12 cellular contexts compared by ENCODE assay signal in the genomic region with DNA sequence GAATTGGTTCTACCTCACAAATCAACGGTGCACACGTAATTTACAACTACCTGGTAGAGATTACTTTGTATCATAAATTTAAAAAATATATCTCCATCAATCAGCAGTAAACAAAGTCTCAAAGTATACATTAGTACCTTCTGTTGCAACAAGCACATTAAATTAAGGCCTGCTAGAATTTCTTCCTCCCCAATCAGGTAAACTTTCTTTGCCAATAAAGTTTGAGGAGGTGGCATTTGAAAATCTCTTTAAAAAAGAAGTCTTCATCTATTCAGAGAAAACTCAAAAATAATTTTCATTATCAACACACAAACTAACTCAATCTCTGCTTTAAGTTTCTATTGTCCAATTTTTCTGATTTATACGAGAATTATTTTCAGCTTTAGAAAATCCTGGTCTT. TPM values are rescaled to one million over a fixed set of nuclear protein-coding genes. Genes with fewer than 3 reads are reported as not detected.
DNase-seq lines count a peak whose midpoint lies in the region; ATAC-seq and TF ChIP-seq lines count a peak whose summit lies in the region.
"Had no signal": no experiment of that assay in that cellular context is flagged by ENCODE, and none has a peak within 500 bp of the region (broad histone marks: within the 10 kb centered on the region; RNA-seq: fewer than 3 reads in every experiment).

No MANE protein-coding gene starts in this region.

- H3K4me3 ChIP-seq in SK-N-SH (ENCODE audit: low read depth in 2 of 2, low read length in 1 of 2), result peak overlapping the region; percentile 74 to 98; a peak in 3 of 4 replicates
- no peak overlapping the region for H3K4me3 ChIP-seq in OCI-LY3 (ENCODE audit: low read length)
- H3K4me3 ChIP-seq in effector memory CD4-positive, alpha-beta T cell (ENCODE audit: insufficient read depth, low read depth, low read length, poor library complexity, severe bottlenecking), result no peak overlapping the region
- H3K4me3 ChIP-seq in osteoblast (ENCODE audit: insufficient read depth, low read length), result peak overlapping the region; percentile 73

- peaks cover 93% of the 10 kb centered on the region for H3K79me2 ChIP-seq in SK-N-SH (ENCODE audit: insufficient read depth)
- H3K79me2 ChIP-seq in OCI-LY3 (ENCODE audit: low read length), result peaks cover 90% of the 10 kb centered on the region
- peaks cover 86% of the 10 kb centered on the region for H3K79me2 ChIP-seq in osteoblast (ENCODE audit: insufficient read depth, low read length)

- ATAC-seq in SK-N-SH treated with all-trans-retinoic acid at 6 μM for 48 hours, result no peak
- ATAC-seq in GM18520 (IDR thresholded peaks at IDR 0.05; ENCODE audit: unreplicated experiment), result no peak
- ATAC-seq in HG03342 (IDR thresholded peaks at IDR 0.05; ENCODE audit: unreplicated experiment), result no peak
- ATAC-seq: heart right ventricle had no signal

- TF ChIP-seq EP300 in SK-N-SH (IDR thresholded peaks at IDR 0.05; ENCODE audit: borderline replicate concordance in 1 of 2, low read depth in 1 of 2, low read length in 1 of 2), result no peak

- H3K36me3 ChIP-seq in SK-N-SH (replicated peaks in 1 of 2; ENCODE audit: control insufficient read depth in 1 of 2, insufficient read depth in 2 of 2, low read length in 1 of 2) (peaks cover 82 to 84% of the 10 kb centered on the region in 2 experiments), OCI-LY3 (replicated peaks; ENCODE audit: low read depth, low read length) (peaks cover 85% of the 10 kb centered on the region), osteoblast (ENCODE audit: insufficient read depth, low read length) (peaks cover 86% of the 10 kb centered on the region)
- peaks cover 81% of the 10 kb centered on the region for H3K36me3 ChIP-seq in effector memory CD4-positive, alpha-beta T cell (ENCODE audit: control insufficient read depth, insufficient read depth, low read length)

- DNase-seq in SK-N-SH (no peak), osteoblast (ENCODE audit: insufficient read length, low spot score, missing footprints) (no peak), NCI-H1930 (lab: John Stamatoyannopoulos, UW) (no peak)
- no peak for DNase-seq in effector memory CD4-positive, alpha-beta T cell
- DNase-seq: activated CD4-positive, CD25-positive, alpha-beta regulatory T cell treated with anti-CD3 and anti-CD28 coated beads, Interleukin-2, amount 50 U/mL, for 72 hours; GDM1; heart right ventricle had no signal

- no peaks in the 10 kb centered on the region for H3K27me3 ChIP-seq in SK-N-SH (ENCODE audit: insufficient read depth)
- no peaks in the 10 kb centered on the region for H3K27me3 ChIP-seq in OCI-LY3 (ENCODE audit: low read depth, low read length)
- H3K27me3 ChIP-seq in effector memory CD4-positive, alpha-beta T cell (replicated peaks; ENCODE audit: control insufficient read depth, insufficient read depth, low read length, poor library complexity, severe bottlenecking), result no peaks in the 10 kb centered on the region
- H3K27me3 ChIP-seq in osteoblast (ENCODE audit: insufficient read depth, low read length), result no peaks in the 10 kb centered on the region
- H3K27me3 ChIP-seq: heart right ventricle had no signal

- H3F3A ChIP-seq in SK-N-SH (replicated peaks; ENCODE audit: insufficient read depth), result peaks cover 18% of the 10 kb centered on the region

- no peaks in the 10 kb centered on the region for H3K9me2 ChIP-seq in SK-N-SH

- POLR2A ChIA-PET in SK-N-SH (lab: Yijun Ruan, JAX), result interaction anchor here (1.5 kb wide), 1 partner anchor 19 kb away, joined by 5 read pairs; no protein-coding TSS in a partner anchor

- H3K4me2 ChIP-seq in SK-N-SH (peak overlapping the region; percentile 78), OCI-LY3 (ENCODE audit: low read length) (peak overlapping the region; percentile 96), osteoblast (ENCODE audit: insufficient read depth, low read length) (peak overlapping the region; percentile 81)

- TF ChIP-seq CTCF in SK-N-SH (IDR thresholded peaks at IDR 0.05), result no peak
- TF ChIP-seq CTCF in OCI-LY3 (IDR thresholded peaks at IDR 0.05; ENCODE audit: low read depth, low read length), result no peak
- TF ChIP-seq CTCF in osteoblast (IDR thresholded peaks at IDR 0.05; ENCODE audit: extremely low read depth, low read depth, low read length), result no peak

- H3K27ac ChIP-seq in SK-N-SH (ENCODE audit: low read depth in 2 of 2, low read length in 1 of 2) (no peak overlapping the region), OCI-LY3 (ENCODE audit: low read length) (no peak overlapping the region), osteoblast (ENCODE audit: low read depth, low read length) (no peak overlapping the region)
- peak overlapping the region; percentile 51 for H3K27ac ChIP-seq in effector memory CD4-positive, alpha-beta T cell (ENCODE audit: insufficient read depth, low read length, poor library complexity, severe bottlenecking)
- H3K27ac ChIP-seq: 22Rv1 had no signal

- H4K20me1 ChIP-seq in SK-N-SH (ENCODE audit: insufficient read depth) (peaks cover 65% of the 10 kb centered on the region), OCI-LY3 (ENCODE audit: insufficient read depth, low read length) (peaks cover 87% of the 10 kb centered on the region), osteoblast (ENCODE audit: insufficient read depth, low read length) (peaks cover 76% of the 10 kb centered on the region)

- H2AFZ ChIP-seq in SK-N-SH (ENCODE audit: low read depth) (no peak overlapping the region), OCI-LY3 (ENCODE audit: low read depth, low read length) (no peak overlapping the region), osteoblast (ENCODE audit: low read length) (no peak overlapping the region)

- WGBS in SK-N-SH (ENCODE audit: low lambda C conversion rate), result 47% methylated on average over 3 of the region's 3 CpGs

- CTCF ChIA-PET in SK-N-SH (lab: Yijun Ruan, JAX), result interaction anchor here (1.1 to 3.7 kb wide), 3 partner anchors 12 to 480 kb away, joined by 3 to 24 read pairs (median 4); no protein-coding TSS in a partner anchor

- H3K4me1 ChIP-seq in SK-N-SH (ENCODE audit: control insufficient read depth in 1 of 2, insufficient read depth in 2 of 2, low read depth in 1 of 2, low read length in 1 of 2), result peaks cover 35 to 40% of the 10 kb centered on the region in 2 experiments
- H3K4me1 ChIP-seq in OCI-LY3 (ENCODE audit: low read length), result peaks cover 53% of the 10 kb centered on the region
- H3K4me1 ChIP-seq in effector memory CD4-positive, alpha-beta T cell (ENCODE audit: control insufficient read depth, insufficient read depth, low read length, poor library complexity, severe bottlenecking), result peaks cover 36% of the 10 kb centered on the region
- H3K4me1 ChIP-seq in osteoblast (ENCODE audit: insufficient read depth, low read length), result peaks cover 38% of the 10 kb centered on the region

- TF ChIP-seq RAD21 in SK-N-SH (IDR thresholded peaks at IDR 0.05; ENCODE audit: low read length), result no peak

- H3K9ac ChIP-seq in SK-N-SH, result 0 out of 2 replicates have a peak overlapping the region, but pooled peaks have one; percentile 99
- H3K9ac ChIP-seq in OCI-LY3 (ENCODE audit: low read length), result no peak overlapping the region

- H3K9me3 ChIP-seq in SK-N-SH (no peaks in the 10 kb centered on the region), OCI-LY3 (ENCODE audit: insufficient read depth, low read length) (no peaks in the 10 kb centered on the region), osteoblast (ENCODE audit: low read depth, low read length) (no peaks in the 10 kb centered on the region)
- H3K9me3 ChIP-seq in effector memory CD4-positive, alpha-beta T cell (ENCODE audit: control insufficient read depth, low read length), result no peaks in the 10 kb centered on the region
- H3K9me3 ChIP-seq: heart right ventricle had no signal

TF ChIP-seq in SK-N-SH, 30 proteins besides CTCF, POLR2A, EP300 and RAD21:
- TF ChIP-seq, protein P1, sequence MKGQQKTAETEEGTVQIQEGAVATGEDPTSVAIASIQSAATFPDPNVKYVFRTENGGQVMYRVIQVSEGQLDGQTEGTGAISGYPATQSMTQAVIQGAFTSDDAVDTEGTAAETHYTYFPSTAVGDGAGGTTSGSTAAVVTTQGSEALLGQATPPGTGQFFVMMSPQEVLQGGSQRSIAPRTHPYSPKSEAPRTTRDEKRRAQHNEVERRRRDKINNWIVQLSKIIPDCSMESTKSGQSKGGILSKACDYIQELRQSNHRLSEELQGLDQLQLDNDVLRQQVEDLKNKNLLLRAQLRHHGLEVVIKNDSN (IDR thresholded peaks at IDR 0.05; ENCODE audit: borderline replicate concordance, low read depth), result no peak
- TF ChIP-seq TCF12 (IDR thresholded peaks at IDR 0.05) (no peak), YY1 (IDR thresholded peaks at IDR 0.05; ENCODE audit: low read depth) (no peak), EZH2phosphoT487 (IDR thresholded peaks at IDR 0.05; ENCODE audit: borderline replicate concordance, low read depth) (no peak)

TF ChIP-seq in SK-N-SH treated with all-trans-retinoic acid at 6 μM for 48 hours, 23 proteins besides CTCF, POLR2A, EP300 and RAD21 (continues in another document):
- TF ChIP-seq ISL1 (CRISPR knock-in tag; IDR thresholded peaks at IDR 0.05) (no peak), ZNF8 (CRISPR knock-in tag; IDR thresholded peaks at IDR 0.05) (no peak)
- TF ChIP-seq, protein P2, sequence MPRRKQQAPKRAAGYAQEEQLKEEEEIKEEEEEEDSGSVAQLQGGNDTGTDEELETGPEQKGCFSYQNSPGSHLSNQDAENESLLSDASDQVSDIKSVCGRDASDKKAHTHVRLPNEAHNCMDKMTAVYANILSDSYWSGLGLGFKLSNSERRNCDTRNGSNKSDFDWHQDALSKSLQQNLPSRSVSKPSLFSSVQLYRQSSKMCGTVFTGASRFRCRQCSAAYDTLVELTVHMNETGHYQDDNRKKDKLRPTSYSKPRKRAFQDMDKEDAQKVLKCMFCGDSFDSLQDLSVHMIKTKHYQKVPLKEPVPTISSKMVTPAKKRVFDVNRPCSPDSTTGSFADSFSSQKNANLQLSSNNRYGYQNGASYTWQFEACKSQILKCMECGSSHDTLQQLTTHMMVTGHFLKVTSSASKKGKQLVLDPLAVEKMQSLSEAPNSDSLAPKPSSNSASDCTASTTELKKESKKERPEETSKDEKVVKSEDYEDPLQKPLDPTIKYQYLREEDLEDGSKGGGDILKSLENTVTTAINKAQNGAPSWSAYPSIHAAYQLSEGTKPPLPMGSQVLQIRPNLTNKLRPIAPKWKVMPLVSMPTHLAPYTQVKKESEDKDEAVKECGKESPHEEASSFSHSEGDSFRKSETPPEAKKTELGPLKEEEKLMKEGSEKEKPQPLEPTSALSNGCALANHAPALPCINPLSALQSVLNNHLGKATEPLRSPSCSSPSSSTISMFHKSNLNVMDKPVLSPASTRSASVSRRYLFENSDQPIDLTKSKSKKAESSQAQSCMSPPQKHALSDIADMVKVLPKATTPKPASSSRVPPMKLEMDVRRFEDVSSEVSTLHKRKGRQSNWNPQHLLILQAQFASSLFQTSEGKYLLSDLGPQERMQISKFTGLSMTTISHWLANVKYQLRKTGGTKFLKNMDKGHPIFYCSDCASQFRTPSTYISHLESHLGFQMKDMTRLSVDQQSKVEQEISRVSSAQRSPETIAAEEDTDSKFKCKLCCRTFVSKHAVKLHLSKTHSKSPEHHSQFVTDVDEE (CRISPR knock-in tag; IDR thresholded peaks at IDR 0.05), result no peak

RNA-seq across cellular contexts. Expression of a gene that starts 4.4 kb away (rescaled TPM):
- polyA plus RNA-seq in SK-N-SH (2012; rRNA removed), result 99.8 and 131 TPM in 2 replicates
- polyA plus RNA-seq in SK-N-SH (2012; cell fraction: cytosol; rRNA removed), result 27.3 and 29.6 TPM in 2 replicates
- polyA plus RNA-seq in SK-N-SH (2012; cell fraction: nucleus; rRNA removed), result 490 and 685 TPM in 2 replicates
- total RNA-seq in osteoblast, result 157 and 194 TPM in 2 replicates

Comparison
In these comparisons a context has a peak if more than half of its experiments do, and no peak if none do; other contexts are left out.
1. H3K4me3 ChIP-seq: peak in SK-N-SH (2 of 2) and osteoblast (single experiment); none in OCI-LY3 (single experiment) and effector memory CD4-positive, alpha-beta T cell (single experiment).
2. Peak in every context shown above with its lines, with median percentiles within 50 percentile points of each other: H3K4me2 ChIP-seq.